ENCODE assay signal across 24 cellular contexts in genomic region chr1:54557956-54558355, GRCh38. TPM values are rescaled to one million over a fixed set of nuclear protein-coding genes. Genes with fewer than 3 reads are reported as not detected.
A peak's percentile ranks its signal among the peaks of the same experiment; 100 is the strongest.
DNase-seq lines count a peak whose midpoint lies in the region; ATAC-seq and TF ChIP-seq lines count a peak whose summit lies in the region.
"Had no signal": no experiment of that assay in that cellular context is flagged by ENCODE, and none has a peak within 500 bp of the region (broad histone marks: within the 10 kb centered on the region; RNA-seq: fewer than 3 reads in every experiment).

No MANE protein-coding gene starts in this region.

- no peak overlapping the region for H3K27ac ChIP-seq in SK-N-MC
- H3K27ac ChIP-seq in psoas muscle: peak overlapping the region; percentile 67
- no peak overlapping the region for H3K27ac ChIP-seq in effector memory CD4-positive, alpha-beta T cell (ENCODE audit: insufficient read depth, low read length, poor library complexity, severe bottlenecking)
- H3K27ac ChIP-seq: ascending aorta, parathyroid adenoma had no signal

- ATAC-seq in Right ventricle myocardium superior (ENCODE audit: poor library complexity) (peak; percentile 55), psoas muscle (peak in 3 of 4 donors; percentile 55 to 77 (median 63))
- ATAC-seq in activated T-cell treated with anti-CD3 and anti-CD28 coated beads, Interleukin-2, amount 50 U/mL, for 4 hours: no peak
- ATAC-seq: HCT116; naive thymus-derived CD8-positive, alpha-beta T cell; WTC11 had no signal

- H3K9me3 Mint-ChIP-seq in activated T-cell treated with anti-CD3 and anti-CD28 coated beads, Interleukin-2, amount 50 U/mL, for 4 hours: peaks cover 4% of the 10 kb centered on the region

- no peak overlapping the region for H3K9ac ChIP-seq in SK-N-MC (ENCODE audit: insufficient read length)
- H3K9ac ChIP-seq: parathyroid adenoma had no signal

- 1 to 3% (median 2%) methylated on average over 3 of the region's 3 CpGs for WGBS in psoas muscle, 3 donors

- no peaks in the 10 kb centered on the region for H3K36me3 ChIP-seq in SK-N-MC (ENCODE audit: insufficient read depth, low read length)
- H3K36me3 ChIP-seq in psoas muscle (ENCODE audit: insufficient read depth in 1 of 2, low read depth in 1 of 2): no peaks in the 10 kb centered on the region
- H3K36me3 ChIP-seq in effector memory CD4-positive, alpha-beta T cell (ENCODE audit: control insufficient read depth, insufficient read depth, low read length): no peaks in the 10 kb centered on the region

- H3K36me3 Mint-ChIP-seq in activated T-cell treated with anti-CD3 and anti-CD28 coated beads, Interleukin-2, amount 50 U/mL, for 4 hours (ENCODE audit: insufficient read depth): no peaks in the 10 kb centered on the region
- H3K36me3 Mint-ChIP-seq: activated naive CD4-positive, alpha-beta T cell treated with anti-CD3 and anti-CD28 coated beads, Interleukin-2, amount 10 ng/mL, durations not matched to agents 7 days and 5 days; memory B cell had no signal

- DNase-seq in H4 (ENCODE audit: low spot score) (peak; percentile 3), SK-N-MC (ENCODE audit: low read depth, low spot score) (no peak), Right ventricle myocardium superior (no peak), psoas muscle (no peak), NK-92 (lab: John Stamatoyannopoulos, UW; ENCODE audit: unreplicated experiment) (no peak), NCI-H2029 (lab: John Stamatoyannopoulos, UW) (no peak)
- no peak for DNase-seq in activated T-cell treated with anti-CD3 and anti-CD28 coated beads, Interleukin-2, amount 50 U/mL, for 4 hours
- DNase-seq in effector memory CD4-positive, alpha-beta T cell: no peak
- DNase-seq: activated CD4-positive, alpha-beta T cell treated with anti-CD3 and anti-CD28 coated beads, Interleukin-2, amount 50 U/mL, for 48 hours; activated naive CD4-positive, alpha-beta T cell treated with anti-CD3 and anti-CD28 coated beads, Interleukin-2, amount 10 ng/mL, durations not matched to agents 7 days and 5 days; activated T-cell treated with anti-CD3 and anti-CD28 coated beads, Interleukin-2, amount 50 U/mL, for 1 hour; CD4-positive, alpha-beta memory T cell; endodermal cell; naive thymus-derived CD8-positive, alpha-beta T cell; NCI-H1092; NCI-H2081 treated with DMSO at 0.1 percent for 48 hours; NCI-H526 treated with DMSO at 0.1 percent for 48 hours; SHP77 treated with DMSO at 0.1 percent for 48 hours; stimulated activated CD4-positive, alpha-beta T cell treated with anti-CD3 and anti-CD28 coated beads, Interleukin-4, amount 100 ng/mL, for 4 hours had no signal

- no peaks in the 10 kb centered on the region for H3K27me3 Mint-ChIP-seq in activated T-cell treated with anti-CD3 and anti-CD28 coated beads, Interleukin-2, amount 50 U/mL, for 4 hours (ENCODE audit: low read depth)

- TF ChIP-seq CTCF in psoas muscle (IDR thresholded peaks at IDR 0.05): no peak

- intact Hi-C loops in Right ventricle myocardium superior (cut with DNase I): no loop called here
- intact Hi-C loops in psoas muscle (cut with DNase I): no loop called here

- H3K4me3 Mint-ChIP-seq in activated T-cell treated with anti-CD3 and anti-CD28 coated beads, Interleukin-2, amount 50 U/mL, for 4 hours: no peak overlapping the region
- H3K4me3 Mint-ChIP-seq: activated naive CD4-positive, alpha-beta T cell treated with anti-CD3 and anti-CD28 coated beads, Interleukin-2, amount 10 ng/mL, durations not matched to agents 7 days and 5 days; CD4-positive, alpha-beta memory T cell; endodermal cell; memory B cell; naive thymus-derived CD8-positive, alpha-beta T cell; WTC11 had no signal

- H3K9me3 ChIP-seq in SK-N-MC (ENCODE audit: low read depth, low read length) (peaks cover 3% of the 10 kb centered on the region; the same call in 1 of the 2 replicates), psoas muscle (peaks cover 4% of the 10 kb centered on the region)
- H3K9me3 ChIP-seq in effector memory CD4-positive, alpha-beta T cell (ENCODE audit: control insufficient read depth, low read length): no peaks in the 10 kb centered on the region
- H3K9me3 ChIP-seq: ascending aorta had no signal

- no peaks in the 10 kb centered on the region for H3K27me3 ChIP-seq in psoas muscle (ENCODE audit: insufficient read depth in 3 of 3, low read length in 2 of 3)
- no peaks in the 10 kb centered on the region for H3K27me3 ChIP-seq in effector memory CD4-positive, alpha-beta T cell (replicated peaks; ENCODE audit: control insufficient read depth, insufficient read depth, low read length, poor library complexity, severe bottlenecking)
- H3K27me3 ChIP-seq: ascending aorta had no signal

- H3K4me3 ChIP-seq in SK-N-MC (peak overlapping the region; percentile 34), psoas muscle (no peak overlapping the region)
- no peak overlapping the region for H3K4me3 ChIP-seq in effector memory CD4-positive, alpha-beta T cell (ENCODE audit: insufficient read depth, low read depth, low read length, poor library complexity, severe bottlenecking)
- H3K4me3 ChIP-seq: ascending aorta had no signal

- H3K4me1 Mint-ChIP-seq in activated T-cell treated with anti-CD3 and anti-CD28 coated beads, Interleukin-2, amount 50 U/mL, for 4 hours (ENCODE audit: low read depth): no peaks in the 10 kb centered on the region
- H3K4me1 Mint-ChIP-seq: activated naive CD4-positive, alpha-beta T cell treated with anti-CD3 and anti-CD28 coated beads, Interleukin-2, amount 10 ng/mL, durations not matched to agents 7 days and 5 days; CD4-positive, alpha-beta memory T cell; memory B cell; WTC11 had no signal

- peaks cover 35% of the 10 kb centered on the region for H3K4me1 ChIP-seq in psoas muscle
- no peaks in the 10 kb centered on the region for H3K4me1 ChIP-seq in effector memory CD4-positive, alpha-beta T cell (ENCODE audit: control insufficient read depth, insufficient read depth, low read length, poor library complexity, severe bottlenecking)

RNA-seq across cellular contexts. Expression of gene ACOT11, which starts 9.9 kb away (rescaled TPM):
- total RNA-seq in H4 (2014; rRNA removed; shearing (Covaris generic)): 1.5 and 1.6 TPM in 2 replicates
- total RNA-seq in Right ventricle myocardium superior (38.5 TPM), psoas muscle (10 to 100 TPM in 1 of 4 donors, 1 to 10 TPM in 3; 2.4 to 13.9 (median 5.0) TPM)
- polyA plus RNA-seq in psoas muscle: 1 to 10 TPM in 1 of 3 donors, under 1 TPM in 2; 0.82 to 2.3 (median 0.93) TPM
- under 1 TPM; 0.25 to 0.35 (median 0.34) TPM for total RNA-seq in activated T-cell treated with anti-CD3 and anti-CD28 coated beads, Interleukin-2, amount 50 U/mL, for 4 hours
- polyA plus RNA-seq: CD4-positive, alpha-beta memory T cell had no signal

Comparison
In these comparisons a context has a peak if more than half of its experiments do, and no peak if none do; other contexts are left out.
1. ATAC-seq: peak in Right ventricle myocardium superior (single experiment) and psoas muscle (3 of 4); none in activated T-cell treated with anti-CD3 and anti-CD28 coated beads, Interleukin-2, amount 50 U/mL, for 4 hours (0 of 2).